1 cellular context compared by ENCODE assay signal in the genomic region with DNA sequence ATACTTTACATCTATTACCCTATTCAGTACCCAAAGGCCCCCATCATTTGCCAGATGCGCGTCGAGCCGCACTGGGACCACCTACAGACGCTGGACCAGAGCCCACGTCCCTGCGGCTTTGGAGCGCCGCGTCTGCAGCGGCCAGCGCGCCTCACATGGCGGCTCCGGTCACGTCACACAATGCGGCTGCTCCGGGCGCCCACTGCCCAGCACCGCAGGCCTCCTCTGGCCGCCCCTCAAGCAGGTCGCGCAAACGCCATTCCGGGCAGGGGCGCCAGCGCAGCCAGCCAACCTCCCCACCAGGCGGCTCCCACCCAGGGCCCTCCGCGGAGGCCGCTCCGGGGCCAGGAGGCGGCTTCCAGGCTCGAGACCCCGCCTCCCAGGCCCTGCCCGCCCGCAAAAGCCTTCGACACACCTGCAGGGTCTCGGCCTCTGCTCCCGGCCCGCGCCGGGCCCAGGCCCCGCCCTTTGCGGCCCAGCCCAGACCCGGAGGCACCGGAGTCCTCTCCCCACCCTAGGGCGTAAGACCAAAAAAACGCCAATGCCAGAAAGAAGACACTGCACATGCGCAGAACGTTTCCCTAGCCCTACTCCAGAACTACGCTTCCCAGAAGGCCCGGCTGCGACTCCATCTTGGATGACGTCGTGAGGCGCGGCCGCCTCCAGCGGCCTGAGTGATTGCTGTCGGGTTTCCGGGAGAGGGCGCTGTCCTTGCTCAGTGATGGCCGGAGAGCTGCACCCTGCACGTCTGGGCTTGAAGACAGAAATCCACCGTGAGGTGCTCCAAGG.
TF ChIP-seq lines count a peak whose summit lies in the region.

Gene ZNF25, minus strand, starts transcription at position 557 of the 789 bp plus-strand sequence. CDS start 4,925 bp downstream, outside the sequence.

TF ChIP-seq in HepG2, 621 proteins besides CTCF, POLR2A, EP300 and RAD21 (continued from another document and continues in another):
- TF ChIP-seq, protein P1, sequence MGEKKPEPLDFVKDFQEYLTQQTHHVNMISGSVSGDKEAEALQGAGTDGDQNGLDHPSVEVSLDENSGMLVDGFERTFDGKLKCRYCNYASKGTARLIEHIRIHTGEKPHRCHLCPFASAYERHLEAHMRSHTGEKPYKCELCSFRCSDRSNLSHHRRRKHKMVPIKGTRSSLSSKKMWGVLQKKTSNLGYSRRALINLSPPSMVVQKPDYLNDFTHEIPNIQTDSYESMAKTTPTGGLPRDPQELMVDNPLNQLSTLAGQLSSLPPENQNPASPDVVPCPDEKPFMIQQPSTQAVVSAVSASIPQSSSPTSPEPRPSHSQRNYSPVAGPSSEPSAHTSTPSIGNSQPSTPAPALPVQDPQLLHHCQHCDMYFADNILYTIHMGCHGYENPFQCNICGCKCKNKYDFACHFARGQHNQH (CRISPR knock-in tag; IDR thresholded peaks at IDR 0.05) = peak; percentile 71; the same call in 1 of the 2 replicates
- TF ChIP-seq ZBTB2 (CRISPR knock-in tag; IDR thresholded peaks at IDR 0.05; ENCODE audit: low read depth) (peak; percentile 68), KMT2A (CRISPR knock-in tag; IDR thresholded peaks at IDR 0.05) (peak; percentile 86), IRF9 (CRISPR knock-in tag; IDR thresholded peaks at IDR 0.05; ENCODE audit: borderline replicate concordance) (peak; percentile 39; the same call in 1 of the 2 replicates), NFE2L2 (IDR thresholded peaks at IDR 0.05; ENCODE audit: low read length) (no peak), PLSCR1 (CRISPR knock-in tag; IDR thresholded peaks at IDR 0.05; ENCODE audit: borderline replicate concordance) (no peak), ARNTL (CRISPR knock-in tag; IDR thresholded peaks at IDR 0.05) (peak; percentile 50; the same call in 1 of the 2 replicates), THAP9 (CRISPR knock-in tag; IDR thresholded peaks at IDR 0.05; ENCODE audit: borderline replicate concordance) (peak; percentile 65; the same call in 1 of the 2 replicates), ZNF704 (CRISPR knock-in tag; IDR thresholded peaks at IDR 0.05; ENCODE audit: borderline replicate concordance) (peak; percentile 82; the same call in 1 of the 2 replicates), ZBTB25 (CRISPR knock-in tag; IDR thresholded peaks at IDR 0.05) (peak; percentile 69; the same call in 1 of the 2 replicates), ASH2L (IDR thresholded peaks at IDR 0.05; ENCODE audit: insufficient read length, low read depth, low read length) (peak; percentile 44), MAX (IDR thresholded peaks at IDR 0.05) (peak; percentile 67), MXD1 (CRISPR knock-in tag; IDR thresholded peaks at IDR 0.05) (no peak), CAMTA2 (CRISPR knock-in tag; IDR thresholded peaks at IDR 0.05; ENCODE audit: borderline replicate concordance) (no peak), ZNF496 (CRISPR knock-in tag; IDR thresholded peaks at IDR 0.05; ENCODE audit: insufficient replicate concordance) (no peak), BORCS8-MEF2B (CRISPR knock-in tag; IDR thresholded peaks at IDR 0.05) (peak; percentile 20; the same call in 1 of the 2 replicates), FOXK2 (IDR thresholded peaks at IDR 0.05) (no peak), RFXAP (CRISPR knock-in tag; IDR thresholded peaks at IDR 0.05; ENCODE audit: borderline replicate concordance) (peak; percentile 79; the same call in 1 of the 2 replicates), ZNF563 (CRISPR knock-in tag; IDR thresholded peaks at IDR 0.05) (peak; percentile 90), NR2F1 (CRISPR knock-in tag; IDR thresholded peaks at IDR 0.05) (no peak), BRD4 (CRISPR knock-in tag; IDR thresholded peaks at IDR 0.05) (peak; percentile 73; the same call in 1 of the 2 replicates), RBM39 (IDR thresholded peaks at IDR 0.05; ENCODE audit: low read depth, low read length, poor library complexity, severe bottlenecking) (no peak), DPF2 (CRISPR knock-in tag; IDR thresholded peaks at IDR 0.05; ENCODE audit: borderline replicate concordance, low read depth) (no peak), MTERF4 (CRISPR knock-in tag; IDR thresholded peaks at IDR 0.05) (peak; percentile 70; the same call in 1 of the 2 replicates), CENPT (CRISPR knock-in tag; IDR thresholded peaks at IDR 0.05; ENCODE audit: low read depth) (no peak), ZC3H13 (CRISPR knock-in tag; IDR thresholded peaks at IDR 0.05) (peak; percentile 76; the same call in 1 of the 2 replicates), PTBP1 (IDR thresholded peaks at IDR 0.05; ENCODE audit: low read depth, low read length, poor library complexity, severe bottlenecking) (no peak), MYC (CRISPR knock-in tag; IDR thresholded peaks at IDR 0.05; ENCODE audit: borderline replicate concordance) (peak; percentile 82), ZNF446 (CRISPR knock-in tag; IDR thresholded peaks at IDR 0.05) (peak; percentile 81; the same call in 1 of the 2 replicates), ZNF543 (CRISPR knock-in tag; IDR thresholded peaks at IDR 0.05) (peak; percentile 82), ZZZ3 (CRISPR knock-in tag; IDR thresholded peaks at IDR 0.05; ENCODE audit: borderline replicate concordance) (peak; percentile 91; the same call in 1 of the 2 replicates), MZF1 (CRISPR knock-in tag; IDR thresholded peaks at IDR 0.05; ENCODE audit: borderline replicate concordance) (no peak), ZNF724P (CRISPR knock-in tag; IDR thresholded peaks at IDR 0.05; ENCODE audit: borderline replicate concordance) (peak; percentile 59), CENPX (CRISPR knock-in tag; IDR thresholded peaks at IDR 0.05) (no peak), CHD2 (IDR thresholded peaks at IDR 0.05; ENCODE audit: low read depth, low read length) (no peak), SOX6 (IDR thresholded peaks at IDR 0.05) (no peak), SOX6 (CRISPR knock-in tag; IDR thresholded peaks at IDR 0.05) (no peak), NR2F2 (IDR thresholded peaks at IDR 0.05; ENCODE audit: borderline replicate concordance, low read depth) (no peak; the same call in 1 of the 2 replicates)
- TF ChIP-seq, protein P2, sequence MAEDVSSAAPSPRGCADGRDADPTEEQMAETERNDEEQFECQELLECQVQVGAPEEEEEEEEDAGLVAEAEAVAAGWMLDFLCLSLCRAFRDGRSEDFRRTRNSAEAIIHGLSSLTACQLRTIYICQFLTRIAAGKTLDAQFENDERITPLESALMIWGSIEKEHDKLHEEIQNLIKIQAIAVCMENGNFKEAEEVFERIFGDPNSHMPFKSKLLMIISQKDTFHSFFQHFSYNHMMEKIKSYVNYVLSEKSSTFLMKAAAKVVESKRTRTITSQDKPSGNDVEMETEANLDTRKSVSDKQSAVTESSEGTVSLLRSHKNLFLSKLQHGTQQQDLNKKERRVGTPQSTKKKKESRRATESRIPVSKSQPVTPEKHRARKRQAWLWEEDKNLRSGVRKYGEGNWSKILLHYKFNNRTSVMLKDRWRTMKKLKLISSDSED (CRISPR knock-in tag; IDR thresholded peaks at IDR 0.05) = no peak
- TF ChIP-seq, protein P3, sequence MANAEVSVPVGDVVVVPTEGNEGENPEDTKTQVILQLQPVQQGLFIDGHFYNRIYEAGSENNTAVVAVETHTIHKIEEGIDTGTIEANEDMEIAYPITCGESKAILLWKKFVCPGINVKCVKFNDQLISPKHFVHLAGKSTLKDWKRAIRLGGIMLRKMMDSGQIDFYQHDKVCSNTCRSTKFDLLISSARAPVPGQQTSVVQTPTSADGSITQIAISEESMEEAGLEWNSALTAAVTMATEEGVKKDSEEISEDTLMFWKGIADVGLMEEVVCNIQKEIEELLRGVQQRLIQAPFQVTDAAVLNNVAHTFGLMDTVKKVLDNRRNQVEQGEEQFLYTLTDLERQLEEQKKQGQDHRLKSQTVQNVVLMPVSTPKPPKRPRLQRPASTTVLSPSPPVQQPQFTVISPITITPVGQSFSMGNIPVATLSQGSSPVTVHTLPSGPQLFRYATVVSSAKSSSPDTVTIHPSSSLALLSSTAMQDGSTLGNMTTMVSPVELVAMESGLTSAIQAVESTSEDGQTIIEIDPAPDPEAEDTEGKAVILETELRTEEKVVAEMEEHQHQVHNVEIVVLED (CRISPR knock-in tag; IDR thresholded peaks at IDR 0.05; ENCODE audit: borderline replicate concordance) = peak; percentile 85
- TF ChIP-seq, protein P4, sequence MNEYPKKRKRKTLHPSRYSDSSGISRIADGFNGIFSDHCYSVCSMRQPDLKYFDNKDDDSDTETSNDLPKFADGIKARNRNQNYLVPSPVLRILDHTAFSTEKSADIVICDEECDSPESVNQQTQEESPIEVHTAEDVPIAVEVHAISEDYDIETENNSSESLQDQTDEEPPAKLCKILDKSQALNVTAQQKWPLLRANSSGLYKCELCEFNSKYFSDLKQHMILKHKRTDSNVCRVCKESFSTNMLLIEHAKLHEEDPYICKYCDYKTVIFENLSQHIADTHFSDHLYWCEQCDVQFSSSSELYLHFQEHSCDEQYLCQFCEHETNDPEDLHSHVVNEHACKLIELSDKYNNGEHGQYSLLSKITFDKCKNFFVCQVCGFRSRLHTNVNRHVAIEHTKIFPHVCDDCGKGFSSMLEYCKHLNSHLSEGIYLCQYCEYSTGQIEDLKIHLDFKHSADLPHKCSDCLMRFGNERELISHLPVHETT (CRISPR knock-in tag; conservative IDR thresholded peaks at IDR 0.05) = peak; percentile 88; the same call in 1 of the 2 replicates
